Comparison of ENCODE assay signal across 11 cellular contexts in the genomic region with DNA sequence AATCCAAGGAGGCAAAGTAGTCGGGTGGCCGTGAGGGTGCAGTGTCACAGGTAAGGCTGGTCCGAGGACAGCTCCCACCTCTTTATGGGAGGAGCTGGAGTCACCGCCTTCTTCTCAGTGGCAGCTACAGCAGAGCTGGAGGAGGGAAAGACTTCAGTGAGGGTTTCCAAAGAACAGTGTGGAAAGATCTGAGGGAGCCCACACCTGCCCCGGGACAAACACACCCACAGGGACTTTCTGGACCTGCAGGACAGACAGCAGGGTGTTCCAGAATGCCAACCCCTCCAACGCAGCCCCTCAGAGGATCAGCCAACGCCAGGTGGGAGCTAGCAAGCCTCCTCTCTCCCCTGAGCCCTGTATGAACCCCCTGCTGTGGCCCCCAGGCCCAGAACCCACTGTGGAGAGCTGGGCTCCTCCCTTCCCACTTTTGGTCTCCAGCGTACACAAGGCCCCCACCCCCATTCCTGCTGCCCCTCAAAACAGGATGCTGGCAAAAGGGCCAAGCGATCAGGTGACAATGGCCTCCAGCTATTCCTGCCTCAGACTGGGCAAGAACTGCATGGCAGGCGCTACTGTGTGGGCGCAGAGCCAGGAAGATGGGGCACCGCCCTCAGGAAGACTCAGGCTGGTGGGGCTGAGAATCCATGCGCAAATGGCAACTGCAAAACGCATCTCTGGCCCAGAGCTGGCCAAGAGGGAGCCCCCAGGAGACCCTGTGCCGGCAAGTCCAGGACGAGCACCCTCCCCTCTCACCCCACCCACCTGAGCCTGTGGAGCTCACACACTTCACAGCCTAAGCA. TPM values are rescaled to one million over a fixed set of nuclear protein-coding genes. Genes with fewer than 3 reads are reported as not detected.
DNase-seq lines count a peak whose midpoint lies in the region; ATAC-seq and TF ChIP-seq lines count a peak whose summit lies in the region.
"Had no signal": no experiment of that assay in that cellular context is flagged by ENCODE, and none has a peak within 500 bp of the region (broad histone marks: within the 10 kb centered on the region; RNA-seq: fewer than 3 reads in every experiment).

No MANE protein-coding gene starts in this region.

- H3K9me3 ChIP-seq in WERI-Rb-1 (ENCODE audit: severe bottlenecking) = no peaks in the 10 kb centered on the region

- DNase-seq in LNCaP clone FGC (ENCODE audit: low read depth) (peak; percentile 63), WERI-Rb-1 (peak; percentile 3), mesenteric fat pad (ENCODE audit: low spot score) (peak; percentile 84), kidney glomerular epithelial cell (lab: John Stamatoyannopoulos, UW) (no peak)
- no peak for DNase-seq in stimulated activated CD8-positive, alpha-beta memory T cell treated with anti-CD3 and anti-CD28 coated beads, Interleukin-4, amount 100 ng/mL, for 48 hours
- DNase-seq: DMS79 treated with DMSO at 0.1 percent for 48 hours, KG1, mammary epithelial cell, NCI-H446 treated with DMSO at 0.1 percent for 48 hours had no signal

- no peak overlapping the region for H3K27ac ChIP-seq in WERI-Rb-1
- H3K27ac ChIP-seq: cardiac muscle cell had no signal

- H3K36me3 ChIP-seq in WERI-Rb-1 = peaks cover 47% of the 10 kb centered on the region

- TF ChIP-seq CTCF in LNCaP clone FGC (IDR thresholded peaks at IDR 0.05; ENCODE audit: control insufficient read depth, extremely low read depth, insufficient read depth) (no peak), WERI-Rb-1 (IDR thresholded peaks at IDR 0.05; ENCODE audit: low read depth, low read length) (no peak)

- ATAC-seq in GM18867 (IDR thresholded peaks at IDR 0.05; ENCODE audit: unreplicated experiment) = no peak

- H3K27me3 ChIP-seq in WERI-Rb-1 (ENCODE audit: insufficient read depth, low read depth, severe bottlenecking) = no peaks in the 10 kb centered on the region
- H3K27me3 ChIP-seq: cardiac muscle cell had no signal

- H3K4me3 ChIP-seq in LNCaP clone FGC (ENCODE audit: low read depth, low read length) (0 out of 2 replicates have a peak overlapping the region, but pooled peaks have one; percentile 12), WERI-Rb-1 (ENCODE audit: low read depth, low read length) (no peak overlapping the region)
- H3K4me3 ChIP-seq: cardiac muscle cell had no signal

RNA-seq across cellular contexts. Expression of a gene that starts 3.5 kb away (rescaled TPM):
- total RNA-seq in mesenteric fat pad = 55.2 TPM

RNA-seq across cellular contexts. Expression of a gene that starts 9.5 kb away (rescaled TPM):
- total RNA-seq in mesenteric fat pad = 39.9 TPM

RNA-seq across cellular contexts. Expression of a gene that starts 9.6 kb away (rescaled TPM):
- 1,239 TPM for total RNA-seq in mesenteric fat pad

RNA-seq across cellular contexts. Expression of a gene that starts 31.4 kb away (rescaled TPM):
- total RNA-seq in mesenteric fat pad = 28.6 TPM

RNA-seq across cellular contexts. Expression of a gene that starts 52.3 kb away (rescaled TPM):
- 753 TPM for total RNA-seq in mesenteric fat pad

Comparison
In these comparisons a context has a peak if more than half of its experiments do, and no peak if none do; other contexts are left out.
1. DNase-seq: peak in LNCaP clone FGC (single experiment), WERI-Rb-1 (single experiment) and mesenteric fat pad (single experiment); none in stimulated activated CD8-positive, alpha-beta memory T cell treated with anti-CD3 and anti-CD28 coated beads, Interleukin-4, amount 100 ng/mL, for 48 hours (single experiment) and kidney glomerular epithelial cell (single experiment).